22 cellular contexts compared by ENCODE assay signal in the genomic region with DNA sequence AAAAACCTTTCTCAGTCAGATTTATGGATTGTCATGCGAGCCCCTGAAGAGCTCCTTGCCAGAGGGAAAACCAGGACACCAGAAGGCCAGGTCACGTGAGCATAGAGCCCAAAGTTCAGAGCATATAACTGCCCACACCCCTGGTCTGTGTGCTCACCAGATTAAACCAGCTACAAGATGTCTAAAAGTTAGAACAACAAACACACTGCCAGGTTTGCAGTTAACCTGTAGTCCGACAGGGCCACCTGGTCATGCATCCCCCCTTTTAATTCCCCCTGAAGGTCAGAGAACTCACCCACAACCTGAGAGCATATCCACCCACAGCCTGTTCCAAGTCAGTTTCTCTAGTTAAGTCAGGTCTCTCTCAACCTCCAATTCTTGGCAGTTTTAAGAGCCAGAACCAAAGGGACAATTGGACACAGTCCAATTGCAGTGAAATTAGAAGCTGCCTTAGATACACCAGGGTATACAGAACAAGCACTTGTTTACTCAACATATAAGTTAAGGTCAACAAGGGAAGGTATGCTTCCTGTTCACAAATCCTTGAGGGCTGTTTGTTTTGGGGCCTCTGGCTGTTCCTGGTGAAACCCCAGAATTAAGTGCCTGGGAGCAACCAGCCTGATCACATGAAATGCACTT.
DNase-seq lines count a peak whose midpoint lies in the region; ATAC-seq and TF ChIP-seq lines count a peak whose summit lies in the region.
"Had no signal": no experiment of that assay in that cellular context is flagged by ENCODE, and none has a peak within 500 bp of the region (broad histone marks: within the 10 kb centered on the region; RNA-seq: fewer than 3 reads in every experiment).

No MANE protein-coding gene starts in this region.

- no peaks in the 10 kb centered on the region for H3K27me3 ChIP-seq in breast epithelium
- H3K27me3 ChIP-seq in aorta (ENCODE audit: control insufficient read depth in 1 of 2, insufficient read depth in 2 of 2, low read length in 1 of 2): no peaks in the 10 kb centered on the region
- no peaks in the 10 kb centered on the region for H3K27me3 ChIP-seq in effector memory CD4-positive, alpha-beta T cell (replicated peaks; ENCODE audit: control insufficient read depth, insufficient read depth, low read length, poor library complexity, severe bottlenecking)
- peaks cover 5% of the 10 kb centered on the region for H3K27me3 ChIP-seq in smooth muscle cell (ENCODE audit: low read depth)
- H3K27me3 ChIP-seq: dorsolateral prefrontal cortex, vagina had no signal

- intact Hi-C loops in breast epithelium (cut with DNase I; ENCODE audit: low total_unique reads): no loop called here
- intact Hi-C loops in aorta (cut with DNase I): no loop called here

- DNase-seq in T47D (ENCODE audit: low read depth in 1 of 2, low spot score in 1 of 2) (peak; percentile 2 to 58), breast epithelium (ENCODE audit: low spot score in 2 of 2) (no peak), NCI-H345 (lab: John Stamatoyannopoulos, UW) (peak; percentile 43), left lobe of liver (ENCODE audit: low spot score) (peak; percentile 88), aorta (no peak), putamen (ENCODE audit: low spot score) (no peak), smooth muscle cell (lab: John Stamatoyannopoulos, UW; ENCODE audit: unreplicated experiment) (no peak)
- no peak for DNase-seq in effector memory CD4-positive, alpha-beta T cell
- DNase-seq: activated CD4-positive, alpha-beta memory T cell treated with anti-CD3 and anti-CD28 coated beads, Interleukin-2, amount 10 ng/mL, durations not matched to agents 7 days and 5 days; activated T-cell treated with anti-CD3 and anti-CD28 coated beads, Interleukin-2, amount 50 U/mL, for 48 hours; dorsolateral prefrontal cortex; hippocampal formation; kidney glomerular epithelial cell; naive B cell; NCI-H1436 treated with DMSO at 0.1 percent for 48 hours; NCI-H524 treated with DMSO at 0.1 percent for 48 hours; stimulated activated naive CD8-positive, alpha-beta T cell treated with anti-CD3 and anti-CD28 coated beads, Interleukin-15, Interleukin-2, amounts not matched to agents 100 U/mL and 50 U/mL, for 24 hours had no signal

- no peak overlapping the region for H3K4me3 ChIP-seq in breast epithelium
- H3K4me3 ChIP-seq in aorta (ENCODE audit: low read length in 2 of 2): no peak overlapping the region
- no peak overlapping the region for H3K4me3 ChIP-seq in effector memory CD4-positive, alpha-beta T cell (ENCODE audit: insufficient read depth, low read depth, low read length, poor library complexity, severe bottlenecking)
- H3K4me3 ChIP-seq in smooth muscle cell: no peak overlapping the region
- H3K4me3 ChIP-seq: A549, dorsolateral prefrontal cortex, vagina had no signal

- no peak overlapping the region for H3K9ac ChIP-seq in smooth muscle cell (ENCODE audit: low read depth)
- H3K9ac ChIP-seq: KMS-11 had no signal

- peak; percentile 84 for ATAC-seq in left lobe of liver
- ATAC-seq in aorta (ENCODE audit: low FRiP score): peak; percentile 30
- ATAC-seq: A549; activated naive CD4-positive, alpha-beta T cell treated with anti-CD3 and anti-CD28 coated beads, Interleukin-2, amount 50 U/mL, for 72 hours; Panc1; stimulated activated naive CD8-positive, alpha-beta T cell treated with anti-CD3 and anti-CD28 coated beads, Interleukin-15, Interleukin-2, amounts not matched to agents 100 U/mL and 50 U/mL, for 24 hours had no signal

- H3F3A ChIP-seq in smooth muscle cell (ENCODE audit: low read depth): no peaks in the 10 kb centered on the region

- in situ Hi-C loops in T47D (cut with HindIII; ENCODE audit: low pct_unique_long_range_greater_than_20kb, low sequenced_read_pairs): no loop called here

- no peaks in the 10 kb centered on the region for H4K20me1 ChIP-seq in smooth muscle cell (ENCODE audit: low read depth)

- H2AFZ ChIP-seq in smooth muscle cell (ENCODE audit: low read depth): no peak overlapping the region

- no peak overlapping the region for H3K27ac ChIP-seq in breast epithelium
- H3K27ac ChIP-seq in aorta (ENCODE audit: low read depth in 1 of 2, low read length in 2 of 2): no peak overlapping the region
- no peak overlapping the region for H3K27ac ChIP-seq in effector memory CD4-positive, alpha-beta T cell (ENCODE audit: insufficient read depth, low read length, poor library complexity, severe bottlenecking)
- H3K27ac ChIP-seq in smooth muscle cell (ENCODE audit: low read depth): no peak overlapping the region
- H3K27ac ChIP-seq: A549, dorsolateral prefrontal cortex, KMS-11, vagina had no signal

- TF ChIP-seq POLR2A in breast epithelium (IDR thresholded peaks at IDR 0.05): no peak

- H3K79me2 ChIP-seq in smooth muscle cell (ENCODE audit: low read depth): no peaks in the 10 kb centered on the region

- 88 to 89% methylated on average over 3 of the region's 3 CpGs for WGBS in aorta, 2 donors
- 89% methylated on average over 3 of the region's 3 CpGs for WGBS in smooth muscle cell (ENCODE audit: low lambda C conversion rate)

- H3K36me3 ChIP-seq in breast epithelium (no peaks in the 10 kb centered on the region), aorta (ENCODE audit: control insufficient read depth in 1 of 2, insufficient read depth in 2 of 2, low read length in 1 of 2) (no peaks in the 10 kb centered on the region), smooth muscle cell (ENCODE audit: low read depth) (no peaks in the 10 kb centered on the region)
- no peaks in the 10 kb centered on the region for H3K36me3 ChIP-seq in effector memory CD4-positive, alpha-beta T cell (ENCODE audit: control insufficient read depth, insufficient read depth, low read length)
- H3K36me3 ChIP-seq: vagina had no signal

- no peak overlapping the region for H3K4me2 ChIP-seq in smooth muscle cell
- H3K4me2 ChIP-seq: A549, KMS-11 had no signal

- TF ChIP-seq CTCF in breast epithelium (IDR thresholded peaks at IDR 0.05) (no peak), smooth muscle cell (IDR thresholded peaks at IDR 0.05; ENCODE audit: borderline replicate concordance, insufficient read depth, poor library complexity, severe bottlenecking) (no peak)

- H3K9me3 ChIP-seq in breast epithelium (no peaks in the 10 kb centered on the region), aorta (ENCODE audit: control insufficient read depth, low read length) (no peaks in the 10 kb centered on the region), smooth muscle cell (replicated peaks; ENCODE audit: low read depth) (no peaks in the 10 kb centered on the region)
- H3K9me3 ChIP-seq in effector memory CD4-positive, alpha-beta T cell (ENCODE audit: control insufficient read depth, low read length): no peaks in the 10 kb centered on the region
- H3K9me3 ChIP-seq: A549, vagina had no signal

- no peaks in the 10 kb centered on the region for H3K4me1 ChIP-seq in breast epithelium
- no peaks in the 10 kb centered on the region for H3K4me1 ChIP-seq in aorta (ENCODE audit: control insufficient read depth in 1 of 2, insufficient read depth in 2 of 2, low read length in 2 of 2)
- no peaks in the 10 kb centered on the region for H3K4me1 ChIP-seq in effector memory CD4-positive, alpha-beta T cell (ENCODE audit: control insufficient read depth, insufficient read depth, low read length, poor library complexity, severe bottlenecking)
- no peaks in the 10 kb centered on the region for H3K4me1 ChIP-seq in smooth muscle cell (ENCODE audit: low read depth)
- H3K4me1 ChIP-seq: A549, vagina had no signal

Comparison
In these comparisons a context has a peak if more than half of its experiments do, and no peak if none do; other contexts are left out.
1. DNase-seq: peak in T47D (2 of 2), NCI-H345 (single experiment) and left lobe of liver (single experiment); none in breast epithelium (0 of 2), aorta (0 of 2), effector memory CD4-positive, alpha-beta T cell (0 of 3), putamen (single experiment) and smooth muscle cell (single experiment).